Comparison of ENCODE assay signal across 15 cellular contexts in the genomic region with DNA sequence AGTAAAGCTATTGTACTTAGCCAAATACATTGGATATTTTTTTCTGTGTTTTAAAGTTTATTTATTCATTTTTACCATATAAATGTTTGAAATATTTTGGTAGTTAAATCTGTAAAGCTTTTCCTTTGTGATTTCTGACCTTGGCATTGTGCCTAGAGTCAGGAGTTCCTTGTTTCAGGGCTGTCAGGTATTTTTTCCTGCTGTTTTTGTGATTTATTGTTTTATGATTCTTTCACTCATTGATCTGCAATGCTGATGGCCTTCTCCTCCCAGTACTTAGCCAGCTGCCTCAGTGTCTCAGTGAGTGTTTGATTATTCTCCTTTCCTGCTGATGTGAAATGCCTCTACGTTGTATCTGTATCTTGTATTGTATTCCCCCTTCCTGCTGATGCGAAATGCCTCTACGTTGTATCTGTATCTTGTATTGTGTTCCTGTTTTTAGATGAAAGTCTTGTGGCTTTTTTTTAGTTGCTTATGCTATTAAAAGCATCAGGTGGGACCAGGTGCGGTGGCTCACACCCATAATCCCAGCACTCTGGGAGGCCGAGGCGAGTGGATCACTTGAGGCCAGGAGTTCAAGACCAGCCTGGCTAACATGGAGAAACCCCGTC.
DNase-seq lines count a peak whose midpoint lies in the region; TF ChIP-seq lines count a peak whose summit lies in the region.
"Had no signal": no experiment of that assay in that cellular context is flagged by ENCODE, and none has a peak within 500 bp of the region (broad histone marks: within the 10 kb centered on the region; RNA-seq: fewer than 3 reads in every experiment).

No MANE protein-coding gene starts in this region.

- peak overlapping the region; percentile 7 to 71 for H3K4me3 Mint-ChIP-seq in H9
- no peak overlapping the region for H3K4me3 Mint-ChIP-seq in glutamatergic neuron (ENCODE audit: unreplicated experiment)
- H3K4me3 Mint-ChIP-seq: activated naive CD4-positive, alpha-beta T cell treated with anti-CD3 and anti-CD28 coated beads, Interleukin-2, amount 10 ng/mL, durations not matched to agents 7 days and 5 days; immature natural killer cell had no signal

- H3K27me3 ChIP-seq in H9 (ENCODE audit: insufficient read depth, low read length) (no peaks in the 10 kb centered on the region), spleen (replicated peaks in 1 of 7) (no peaks in the 10 kb centered on the region)

- H2BK120ac ChIP-seq in H9 (ENCODE audit: low read depth, low read length, poor library complexity, severe bottlenecking), result no peak overlapping the region

- intact Hi-C loops in spleen (cut with DNase I; ENCODE audit: low total_unique reads), result loop anchor here (10.0 kb wide), 1 partner anchor 95 kb away; no protein-coding TSS in a partner anchor

- peaks cover 0 to 32% (median 0%) of the 10 kb centered on the region in 6 donors for H3K36me3 ChIP-seq in spleen

- H3T11ph ChIP-seq in H9 (ENCODE audit: low read length), result no peak overlapping the region

- H3K79me2 ChIP-seq in H9 (ENCODE audit: insufficient read depth, low read length), result peaks cover 21% of the 10 kb centered on the region; the same call in 1 of the 2 replicates

- H3K56ac ChIP-seq in H9 (ENCODE audit: insufficient read length, low read depth, low read length), result no peak overlapping the region

- H3K14ac ChIP-seq in H9 (ENCODE audit: insufficient read depth, low read length), result no peak overlapping the region

- POLR2A ChIA-PET in RWPE1 (lab: Yijun Ruan, JAX; ENCODE audit: low non-redundant PET), result no interaction called here

- H3K4me1 Mint-ChIP-seq in H9 (peaks cover 60 to 76% of the 10 kb centered on the region in 2 experiments), glutamatergic neuron (ENCODE audit: low read depth, unreplicated experiment) (peaks cover 27% of the 10 kb centered on the region)

- DNase-seq in H9, result no peak
- no peak for DNase-seq in RWPE1 (ENCODE audit: low spot score)
- DNase-seq in glutamatergic neuron, result no peak
- DNase-seq in spleen, result peak; percentile 47
- no peak for DNase-seq in NCI-H526 (lab: John Stamatoyannopoulos, UW)
- no peak for DNase-seq in stimulated activated naive CD4-positive, alpha-beta T cell treated with Interleukin-2 at 50 U/mL for 16 hours (lab: John Stamatoyannopoulos, UW)
- DNase-seq in GM19238 (ENCODE audit: insufficient read length, low spot score), result no peak
- DNase-seq: activated naive CD4-positive, alpha-beta T cell treated with anti-CD3 and anti-CD28 coated beads, Interleukin-2, amount 10 ng/mL, durations not matched to agents 7 days and 5 days; caudate nucleus; foreskin melanocyte; immature natural killer cell; NCI-H2029; NCI-H510A treated with DMSO at 0.1 percent for 48 hours; occipital lobe; PC-9 had no signal

- H2AFZ ChIP-seq in H9 (ENCODE audit: low read length), result no peak overlapping the region
- H2AFZ ChIP-seq: PC-9 had no signal

- TF ChIP-seq POLR2A in spleen (IDR thresholded peaks at IDR 0.05), result no peak

- peaks cover 3% of the 10 kb centered on the region for H4K20me1 ChIP-seq in H9 (ENCODE audit: control insufficient read depth, insufficient read depth, insufficient read length)

- no peak overlapping the region for H2BK5ac ChIP-seq in H9 (ENCODE audit: insufficient read length, low read length)

- H2AK5ac ChIP-seq in H9 (ENCODE audit: insufficient read length, low read length), result no peak overlapping the region

- no peak overlapping the region for H4K91ac ChIP-seq in H9 (ENCODE audit: insufficient read length, low read depth, low read length)

- H3K4ac ChIP-seq in H9 (ENCODE audit: low read depth, low read length), result no peak overlapping the region

- peaks cover 3% of the 10 kb centered on the region for H3K79me1 ChIP-seq in H9 (ENCODE audit: insufficient read depth, low read depth, low read length, poor library complexity, severe bottlenecking)

- H3K9me3 Mint-ChIP-seq in H9 (no peaks in the 10 kb centered on the region), glutamatergic neuron (ENCODE audit: unreplicated experiment) (no peaks in the 10 kb centered on the region)
- H3K9me3 Mint-ChIP-seq: activated naive CD4-positive, alpha-beta T cell treated with anti-CD3 and anti-CD28 coated beads, Interleukin-2, amount 10 ng/mL, durations not matched to agents 7 days and 5 days; immature natural killer cell had no signal

- H3K4me1 ChIP-seq in H9 (ENCODE audit: insufficient read depth, low read length) (peaks cover 17% of the 10 kb centered on the region; the same call in 1 of the 2 replicates), spleen (peaks cover 15 to 92% (median 60%) of the 10 kb centered on the region in 6 donors)

- H4K8ac ChIP-seq in H9 (replicated peaks; ENCODE audit: insufficient read length, low read depth, low read length), result no peak overlapping the region

- H3K27ac Mint-ChIP-seq in H9 (peak overlapping the region; percentile 93 to 97 (median 96)), glutamatergic neuron (ENCODE audit: unreplicated experiment) (peak overlapping the region; percentile 49)
- H3K27ac Mint-ChIP-seq: activated naive CD4-positive, alpha-beta T cell treated with anti-CD3 and anti-CD28 coated beads, Interleukin-2, amount 10 ng/mL, durations not matched to agents 7 days and 5 days had no signal

- H3K4me3 ChIP-seq in spleen, result no peak overlapping the region
- H3K4me3 ChIP-seq: PC-9 had no signal

- H4K5ac ChIP-seq in H9 (ENCODE audit: insufficient read length, low read depth, low read length), result no peak overlapping the region

- H3K36me3 Mint-ChIP-seq in H9 (ENCODE audit: insufficient read depth in 1 of 3, low read depth in 3 of 3) (peaks cover 5 to 13% (median 13%) of the 10 kb centered on the region in 3 experiments; a peak in 6 of 7 replicates), glutamatergic neuron (ENCODE audit: unreplicated experiment) (no peaks in the 10 kb centered on the region)

- peak overlapping the region; percentile 9 for H3K4me2 ChIP-seq in H9 (ENCODE audit: insufficient read depth, insufficient read length, low read length)
- H3K4me2 ChIP-seq: PC-9 had no signal

- H3K27ac ChIP-seq in H9 (ENCODE audit: insufficient read length, low read depth, low read length) (peak overlapping the region; percentile 67), RWPE1 (peak overlapping the region; percentile 10; the same call in 1 of the 2 replicates), spleen (peak overlapping the region; percentile 51 to 79 (median 66))
- H3K27ac ChIP-seq: PC-9 had no signal

- no peak overlapping the region for H3K18ac ChIP-seq in H9 (ENCODE audit: insufficient read length, low read depth, low read length)

- H3K23me2 ChIP-seq in H9 (ENCODE audit: insufficient read length, low read depth, low read length, poor library complexity, severe bottlenecking), result peaks cover 3% of the 10 kb centered on the region

- H2BK12ac ChIP-seq in H9 (ENCODE audit: insufficient read length, low read depth, low read length), result no peak overlapping the region

- no peak overlapping the region for H3K9ac ChIP-seq in H9 (ENCODE audit: extremely low read depth, insufficient read length, low read length)

- H3K9me3 ChIP-seq in H9 (ENCODE audit: control insufficient read depth, low read depth, low read length) (no peaks in the 10 kb centered on the region), spleen (no peaks in the 10 kb centered on the region)

- TF ChIP-seq CTCF in H9 (conservative IDR thresholded peaks at IDR 0.05), result no peak
- no peak for TF ChIP-seq CTCF in RWPE1 (conservative IDR thresholded peaks at IDR 0.05; ENCODE audit: low read depth)
- no peak for TF ChIP-seq CTCF in glutamatergic neuron (IDR thresholded peaks at IDR 0.05; ENCODE audit: partially characterized antibody, unreplicated experiment)
- TF ChIP-seq CTCF in spleen (IDR thresholded peaks at IDR 0.05 in 8 of 11, conservative IDR thresholded peaks at IDR 0.05 in 3 of 11), result no peak

- H3K27me3 Mint-ChIP-seq in H9 (ENCODE audit: low read depth) (no peaks in the 10 kb centered on the region), glutamatergic neuron (ENCODE audit: unreplicated experiment) (no peaks in the 10 kb centered on the region)
- H3K27me3 Mint-ChIP-seq: activated naive CD4-positive, alpha-beta T cell treated with anti-CD3 and anti-CD28 coated beads, Interleukin-2, amount 10 ng/mL, durations not matched to agents 7 days and 5 days had no signal

- CTCF ChIA-PET in RWPE1 (lab: Yijun Ruan, JAX), result no interaction called here

- H2BK20ac ChIP-seq in H9 (ENCODE audit: low read depth, low read length, poor library complexity, severe bottlenecking), result no peak overlapping the region

- H2BK15ac ChIP-seq in H9 (ENCODE audit: low read depth, low read length), result no peak overlapping the region

- H3K23ac ChIP-seq in H9 (ENCODE audit: insufficient read length, low read depth, low read length), result no peak overlapping the region

- no CpG with 5 or more reads among the region's 7 CpGs for WGBS in H9 (ENCODE audit: extremely low coverage, insufficient read length, low lambda C conversion rate)
- WGBS in spleen, 5 donors, result 52 to 70% (median 62%) methylated on average over 7 of the region's 7 CpGs

Comparison
In these comparisons a context has a peak if more than half of its experiments do, and no peak if none do; other contexts are left out.
1. H3K27ac ChIP-seq: peak in every context shown above with its lines; median percentile 67 in H9; 66 in spleen; 10 in RWPE1.